Comparison of ENCODE assay signal across 9 cellular contexts in genomic region chr19:35517342-35517741, GRCh38. TPM values are rescaled to one million over a fixed set of nuclear protein-coding genes. Genes with fewer than 3 reads are reported as not detected.
"Had no signal": no experiment of that assay in that cellular context is flagged by ENCODE, and none has a peak within 500 bp of the region (broad histone marks: within the 10 kb centered on the region; RNA-seq: fewer than 3 reads in every experiment).

No MANE protein-coding gene starts in this region.

- DNase-seq: GM23248, H9, HCEC 1CT, KG1 had no signal

- H3K9me3 Mint-ChIP-seq: H9 had no signal

- H3K27ac ChIP-seq: HL-60 had no signal

- H3K4me3 Mint-ChIP-seq: H9 had no signal

- H3K4me3 ChIP-seq: GM23248, K562 had no signal

- H3K27ac Mint-ChIP-seq: H9 had no signal

- ATAC-seq: HepG2, K562 had no signal

RNA-seq across cellular contexts. Expression of gene SBSN, which starts 10.8 kb away (rescaled TPM):
- total RNA-seq: H1, HepG2 had no signal
- polyA plus RNA-seq: H1, HepG2, K562 had no signal

RNA-seq across cellular contexts. Expression of gene GAPDHS, which starts 15.9 kb away (rescaled TPM):
- total RNA-seq: GM23248, H1, H9, HepG2, HT1080, K562 had no signal
- polyA plus RNA-seq: GM23248, HepG2 had no signal

RNA-seq across cellular contexts. Expression of gene KRTDAP, which starts 27.1 kb away (rescaled TPM):
- total RNA-seq: GM23248, HT1080, K562 had no signal
- polyA plus RNA-seq: GM23248, K562 had no signal
